Comparison of ENCODE assay signal across 1 cellular context in the genomic region with DNA sequence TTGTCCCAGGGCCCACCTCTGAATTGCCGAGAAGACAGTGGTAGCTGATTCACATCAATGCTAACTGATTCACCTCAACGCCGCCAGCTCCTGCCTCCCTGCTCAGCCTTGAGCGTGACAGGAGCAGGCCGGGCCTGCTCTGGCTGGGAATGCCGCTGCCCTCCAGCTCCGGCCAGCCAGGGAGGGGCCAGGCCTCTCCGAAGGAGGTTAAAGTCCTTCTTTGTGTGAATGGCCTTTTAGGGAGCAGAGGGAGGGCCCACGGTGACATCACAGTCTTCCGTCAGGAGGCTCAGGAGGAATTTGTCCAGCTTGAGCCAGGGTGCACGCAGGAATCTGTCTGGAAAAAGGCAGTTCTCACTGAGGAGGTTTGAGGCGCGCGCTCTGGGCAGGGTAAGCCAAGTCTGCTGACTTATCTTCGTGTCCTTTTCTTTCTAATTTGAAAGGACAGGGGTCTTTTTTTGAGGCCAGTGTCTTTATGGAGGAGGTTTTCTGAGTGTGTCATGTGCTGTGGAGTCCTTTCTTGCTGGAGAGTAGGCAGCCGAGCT.
TF ChIP-seq lines count a peak whose summit lies in the region.

No MANE protein-coding gene starts in this region.

TF ChIP-seq in HepG2, 621 proteins besides CTCF, POLR2A, EP300 and RAD21 (continued from another document and continues in another):
- TF ChIP-seq, protein P1, sequence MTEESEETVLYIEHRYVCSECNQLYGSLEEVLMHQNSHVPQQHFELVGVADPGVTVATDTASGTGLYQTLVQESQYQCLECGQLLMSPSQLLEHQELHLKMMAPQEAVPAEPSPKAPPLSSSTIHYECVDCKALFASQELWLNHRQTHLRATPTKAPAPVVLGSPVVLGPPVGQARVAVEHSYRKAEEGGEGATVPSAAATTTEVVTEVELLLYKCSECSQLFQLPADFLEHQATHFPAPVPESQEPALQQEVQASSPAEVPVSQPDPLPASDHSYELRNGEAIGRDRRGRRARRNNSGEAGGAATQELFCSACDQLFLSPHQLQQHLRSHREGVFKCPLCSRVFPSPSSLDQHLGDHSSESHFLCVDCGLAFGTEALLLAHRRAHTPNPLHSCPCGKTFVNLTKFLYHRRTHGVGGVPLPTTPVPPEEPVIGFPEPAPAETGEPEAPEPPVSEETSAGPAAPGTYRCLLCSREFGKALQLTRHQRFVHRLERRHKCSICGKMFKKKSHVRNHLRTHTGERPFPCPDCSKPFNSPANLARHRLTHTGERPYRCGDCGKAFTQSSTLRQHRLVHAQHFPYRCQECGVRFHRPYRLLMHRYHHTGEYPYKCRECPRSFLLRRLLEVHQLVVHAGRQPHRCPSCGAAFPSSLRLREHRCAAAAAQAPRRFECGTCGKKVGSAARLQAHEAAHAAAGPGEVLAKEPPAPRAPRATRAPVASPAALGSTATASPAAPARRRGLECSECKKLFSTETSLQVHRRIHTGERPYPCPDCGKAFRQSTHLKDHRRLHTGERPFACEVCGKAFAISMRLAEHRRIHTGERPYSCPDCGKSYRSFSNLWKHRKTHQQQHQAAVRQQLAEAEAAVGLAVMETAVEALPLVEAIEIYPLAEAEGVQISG (CRISPR knock-in tag; IDR thresholded peaks at IDR 0.05): peak; percentile 64
- TF ChIP-seq, protein P2, sequence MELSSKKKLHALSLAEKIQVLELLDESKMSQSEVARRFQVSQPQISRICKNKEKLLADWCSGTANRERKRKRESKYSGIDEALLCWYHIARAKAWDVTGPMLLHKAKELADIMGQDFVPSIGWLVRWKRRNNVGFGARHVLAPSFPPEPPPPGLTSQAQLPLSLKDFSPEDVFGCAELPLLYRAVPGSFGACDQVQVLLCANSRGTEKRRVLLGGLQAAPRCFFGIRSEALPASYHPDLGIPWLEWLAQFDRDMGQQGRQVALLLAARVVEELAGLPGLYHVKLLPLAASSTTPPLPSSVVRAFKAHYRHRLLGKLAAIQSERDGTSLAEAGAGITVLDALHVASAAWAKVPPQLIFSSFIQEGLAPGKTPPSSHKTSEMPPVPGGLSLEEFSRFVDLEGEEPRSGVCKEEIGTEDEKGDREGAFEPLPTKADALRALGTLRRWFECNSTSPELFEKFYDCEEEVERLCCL (CRISPR knock-in tag; IDR thresholded peaks at IDR 0.05; ENCODE audit: borderline replicate concordance): no peak
- TF ChIP-seq NR3C1 (CRISPR knock-in tag; IDR thresholded peaks at IDR 0.05): no peak
- peak; percentile 94 for TF ChIP-seq ZFX (CRISPR knock-in tag; IDR thresholded peaks at IDR 0.05; ENCODE audit: low read depth)
- TF ChIP-seq ETV5 (CRISPR knock-in tag; IDR thresholded peaks at IDR 0.05; ENCODE audit: borderline replicate concordance): peak; percentile 57; the same call in 1 of the 2 replicates
- TF ChIP-seq GABPB1 (CRISPR knock-in tag; IDR thresholded peaks at IDR 0.05): peak; percentile 46; the same call in 1 of the 2 replicates
- TF ChIP-seq, protein P3, sequence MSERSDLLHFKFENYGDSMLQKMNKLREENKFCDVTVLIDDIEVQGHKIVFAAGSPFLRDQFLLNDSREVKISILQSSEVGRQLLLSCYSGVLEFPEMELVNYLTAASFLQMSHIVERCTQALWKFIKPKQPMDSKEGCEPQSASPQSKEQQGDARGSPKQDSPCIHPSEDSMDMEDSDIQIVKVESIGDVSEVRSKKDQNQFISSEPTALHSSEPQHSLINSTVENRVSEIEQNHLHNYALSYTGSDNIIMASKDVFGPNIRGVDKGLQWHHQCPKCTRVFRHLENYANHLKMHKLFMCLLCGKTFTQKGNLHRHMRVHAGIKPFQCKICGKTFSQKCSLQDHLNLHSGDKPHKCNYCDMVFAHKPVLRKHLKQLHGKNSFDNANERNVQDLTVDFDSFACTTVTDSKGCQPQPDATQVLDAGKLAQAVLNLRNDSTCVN (CRISPR knock-in tag; IDR thresholded peaks at IDR 0.05; ENCODE audit: borderline replicate concordance): peak; percentile 65; the same call in 1 of the 2 replicates
- TF ChIP-seq SMC3 (IDR thresholded peaks at IDR 0.05; ENCODE audit: low read length): no peak
- TF ChIP-seq ZNF264 (CRISPR knock-in tag; IDR thresholded peaks at IDR 0.05): peak; percentile 86
- TF ChIP-seq ZNF510 (CRISPR knock-in tag; IDR thresholded peaks at IDR 0.05; ENCODE audit: low read depth): no peak
- TF ChIP-seq ZNF496 (CRISPR knock-in tag; IDR thresholded peaks at IDR 0.05; ENCODE audit: insufficient replicate concordance): no peak
- peak; percentile 37; the same call in 1 of the 2 replicates for TF ChIP-seq MEIS1 (CRISPR knock-in tag; IDR thresholded peaks at IDR 0.05; ENCODE audit: borderline replicate concordance)
- TF ChIP-seq POLR2G (IDR thresholded peaks at IDR 0.05; ENCODE audit: low read depth, low read length): peak; percentile 60
- TF ChIP-seq, protein P4, sequence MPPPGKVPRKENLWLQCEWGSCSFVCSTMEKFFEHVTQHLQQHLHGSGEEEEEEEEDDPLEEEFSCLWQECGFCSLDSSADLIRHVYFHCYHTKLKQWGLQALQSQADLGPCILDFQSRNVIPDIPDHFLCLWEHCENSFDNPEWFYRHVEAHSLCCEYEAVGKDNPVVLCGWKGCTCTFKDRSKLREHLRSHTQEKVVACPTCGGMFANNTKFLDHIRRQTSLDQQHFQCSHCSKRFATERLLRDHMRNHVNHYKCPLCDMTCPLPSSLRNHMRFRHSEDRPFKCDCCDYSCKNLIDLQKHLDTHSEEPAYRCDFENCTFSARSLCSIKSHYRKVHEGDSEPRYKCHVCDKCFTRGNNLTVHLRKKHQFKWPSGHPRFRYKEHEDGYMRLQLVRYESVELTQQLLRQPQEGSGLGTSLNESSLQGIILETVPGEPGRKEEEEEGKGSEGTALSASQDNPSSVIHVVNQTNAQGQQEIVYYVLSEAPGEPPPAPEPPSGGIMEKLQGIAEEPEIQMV (CRISPR knock-in tag; IDR thresholded peaks at IDR 0.05; ENCODE audit: low read depth): no peak
- TF ChIP-seq FOXC1 (CRISPR knock-in tag; IDR thresholded peaks at IDR 0.05; ENCODE audit: borderline replicate concordance): peak; percentile 53; the same call in 1 of the 2 replicates
- no peak for TF ChIP-seq ZSCAN12 (CRISPR knock-in tag; IDR thresholded peaks at IDR 0.05)
- no peak for TF ChIP-seq FLYWCH1 (CRISPR knock-in tag; IDR thresholded peaks at IDR 0.05)
- TF ChIP-seq PCBP1 (IDR thresholded peaks at IDR 0.05; ENCODE audit: borderline replicate concordance, low read depth, low read length): no peak
- TF ChIP-seq, protein P5, sequence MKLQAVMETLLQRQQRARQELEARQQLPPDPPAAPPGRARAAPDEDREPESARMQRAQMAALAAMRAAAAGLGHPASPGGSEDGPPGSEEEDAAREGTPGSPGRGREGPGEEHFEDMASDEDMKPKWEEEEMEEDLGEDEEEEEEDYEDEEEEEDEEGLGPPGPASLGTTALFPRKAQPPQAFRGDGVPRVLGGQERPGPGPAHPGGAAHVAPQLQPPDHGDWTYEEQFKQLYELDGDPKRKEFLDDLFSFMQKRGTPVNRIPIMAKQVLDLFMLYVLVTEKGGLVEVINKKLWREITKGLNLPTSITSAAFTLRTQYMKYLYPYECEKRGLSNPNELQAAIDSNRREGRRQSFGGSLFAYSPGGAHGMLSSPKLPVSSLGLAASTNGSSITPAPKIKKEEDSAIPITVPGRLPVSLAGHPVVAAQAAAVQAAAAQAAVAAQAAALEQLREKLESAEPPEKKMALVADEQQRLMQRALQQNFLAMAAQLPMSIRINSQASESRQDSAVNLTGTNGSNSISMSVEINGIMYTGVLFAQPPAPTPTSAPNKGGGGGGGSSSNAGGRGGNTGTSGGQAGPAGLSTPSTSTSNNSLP (IDR thresholded peaks at IDR 0.05; ENCODE audit: low read depth, low read length): 0 out of 2 replicates have a peak, but pooled peaks have one; percentile 61
- peak; percentile 78 for TF ChIP-seq ELF3 (CRISPR knock-in tag; IDR thresholded peaks at IDR 0.05)
- TF ChIP-seq TBP (CRISPR knock-in tag; IDR thresholded peaks at IDR 0.05): no peak
- peak; percentile 44; the same call in 1 of the 2 replicates for TF ChIP-seq GATAD1 (CRISPR knock-in tag; IDR thresholded peaks at IDR 0.05)
- TF ChIP-seq KAT8 (CRISPR knock-in tag; IDR thresholded peaks at IDR 0.05): peak; percentile 72
- TF ChIP-seq YEATS2 (CRISPR knock-in tag; IDR thresholded peaks at IDR 0.05; ENCODE audit: borderline replicate concordance): no peak
- peak; percentile 15; the same call in 1 of the 2 replicates for TF ChIP-seq ZMAT3 (CRISPR knock-in tag; conservative IDR thresholded peaks at IDR 0.05)
- TF ChIP-seq MED1 (CRISPR knock-in tag; IDR thresholded peaks at IDR 0.05): peak; percentile 83
- 0 out of 2 replicates have a peak, but pooled peaks have one; percentile 18 for TF ChIP-seq ZNF263 (CRISPR knock-in tag; IDR thresholded peaks at IDR 0.05)
- no peak for TF ChIP-seq ZNF772 (CRISPR knock-in tag; IDR thresholded peaks at IDR 0.05)
- TF ChIP-seq BHLHE40 (IDR thresholded peaks at IDR 0.05; ENCODE audit: low read length): no peak
- TF ChIP-seq ZBTB21 (CRISPR knock-in tag; IDR thresholded peaks at IDR 0.05): peak; percentile 76; the same call in 1 of the 2 replicates
- TF ChIP-seq ZNF839 (CRISPR knock-in tag; IDR thresholded peaks at IDR 0.05; ENCODE audit: borderline replicate concordance): no peak
- no peak for TF ChIP-seq ZNF564 (CRISPR knock-in tag; IDR thresholded peaks at IDR 0.05)
- TF ChIP-seq, protein P6, sequence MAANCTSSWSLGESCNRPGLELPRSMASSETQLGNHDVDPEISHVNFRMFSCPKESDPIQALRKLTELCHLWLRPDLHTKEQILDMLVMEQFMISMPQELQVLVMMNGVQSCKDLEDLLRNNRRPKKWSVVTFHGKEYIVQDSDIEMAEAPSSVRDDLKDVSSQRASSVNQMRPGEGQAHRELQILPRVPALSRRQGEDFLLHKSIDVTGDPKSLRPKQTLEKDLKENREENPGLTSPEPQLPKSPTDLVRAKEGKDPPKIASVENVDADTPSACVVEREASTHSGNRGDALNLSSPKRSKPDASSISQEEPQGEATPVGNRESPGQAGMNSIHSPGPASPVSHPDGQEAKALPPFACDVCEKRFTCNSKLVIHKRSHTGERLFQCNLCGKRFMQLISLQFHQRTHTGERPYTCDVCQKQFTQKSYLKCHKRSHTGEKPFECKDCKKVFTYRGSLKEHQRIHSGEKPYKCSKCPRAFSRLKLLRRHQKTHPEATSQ (CRISPR knock-in tag; IDR thresholded peaks at IDR 0.05; ENCODE audit: borderline replicate concordance): no peak
- TF ChIP-seq, protein P7, sequence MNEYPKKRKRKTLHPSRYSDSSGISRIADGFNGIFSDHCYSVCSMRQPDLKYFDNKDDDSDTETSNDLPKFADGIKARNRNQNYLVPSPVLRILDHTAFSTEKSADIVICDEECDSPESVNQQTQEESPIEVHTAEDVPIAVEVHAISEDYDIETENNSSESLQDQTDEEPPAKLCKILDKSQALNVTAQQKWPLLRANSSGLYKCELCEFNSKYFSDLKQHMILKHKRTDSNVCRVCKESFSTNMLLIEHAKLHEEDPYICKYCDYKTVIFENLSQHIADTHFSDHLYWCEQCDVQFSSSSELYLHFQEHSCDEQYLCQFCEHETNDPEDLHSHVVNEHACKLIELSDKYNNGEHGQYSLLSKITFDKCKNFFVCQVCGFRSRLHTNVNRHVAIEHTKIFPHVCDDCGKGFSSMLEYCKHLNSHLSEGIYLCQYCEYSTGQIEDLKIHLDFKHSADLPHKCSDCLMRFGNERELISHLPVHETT (CRISPR knock-in tag; conservative IDR thresholded peaks at IDR 0.05): peak; percentile 54; the same call in 1 of the 2 replicates
- peak; percentile 90 for TF ChIP-seq SPEN (CRISPR knock-in tag; IDR thresholded peaks at IDR 0.05; ENCODE audit: low read depth)
- TF ChIP-seq HES4 (CRISPR knock-in tag; IDR thresholded peaks at IDR 0.05; ENCODE audit: borderline replicate concordance): no peak
- no peak for TF ChIP-seq HMG20B (CRISPR knock-in tag; conservative IDR thresholded peaks at IDR 0.05)
- TF ChIP-seq ZFP82 (CRISPR knock-in tag; IDR thresholded peaks at IDR 0.05; ENCODE audit: borderline replicate concordance): no peak
- TF ChIP-seq IKZF4 (CRISPR knock-in tag; IDR thresholded peaks at IDR 0.05; ENCODE audit: borderline replicate concordance, low read depth, not compliant biosample characterization): no peak
- TF ChIP-seq, protein P8, sequence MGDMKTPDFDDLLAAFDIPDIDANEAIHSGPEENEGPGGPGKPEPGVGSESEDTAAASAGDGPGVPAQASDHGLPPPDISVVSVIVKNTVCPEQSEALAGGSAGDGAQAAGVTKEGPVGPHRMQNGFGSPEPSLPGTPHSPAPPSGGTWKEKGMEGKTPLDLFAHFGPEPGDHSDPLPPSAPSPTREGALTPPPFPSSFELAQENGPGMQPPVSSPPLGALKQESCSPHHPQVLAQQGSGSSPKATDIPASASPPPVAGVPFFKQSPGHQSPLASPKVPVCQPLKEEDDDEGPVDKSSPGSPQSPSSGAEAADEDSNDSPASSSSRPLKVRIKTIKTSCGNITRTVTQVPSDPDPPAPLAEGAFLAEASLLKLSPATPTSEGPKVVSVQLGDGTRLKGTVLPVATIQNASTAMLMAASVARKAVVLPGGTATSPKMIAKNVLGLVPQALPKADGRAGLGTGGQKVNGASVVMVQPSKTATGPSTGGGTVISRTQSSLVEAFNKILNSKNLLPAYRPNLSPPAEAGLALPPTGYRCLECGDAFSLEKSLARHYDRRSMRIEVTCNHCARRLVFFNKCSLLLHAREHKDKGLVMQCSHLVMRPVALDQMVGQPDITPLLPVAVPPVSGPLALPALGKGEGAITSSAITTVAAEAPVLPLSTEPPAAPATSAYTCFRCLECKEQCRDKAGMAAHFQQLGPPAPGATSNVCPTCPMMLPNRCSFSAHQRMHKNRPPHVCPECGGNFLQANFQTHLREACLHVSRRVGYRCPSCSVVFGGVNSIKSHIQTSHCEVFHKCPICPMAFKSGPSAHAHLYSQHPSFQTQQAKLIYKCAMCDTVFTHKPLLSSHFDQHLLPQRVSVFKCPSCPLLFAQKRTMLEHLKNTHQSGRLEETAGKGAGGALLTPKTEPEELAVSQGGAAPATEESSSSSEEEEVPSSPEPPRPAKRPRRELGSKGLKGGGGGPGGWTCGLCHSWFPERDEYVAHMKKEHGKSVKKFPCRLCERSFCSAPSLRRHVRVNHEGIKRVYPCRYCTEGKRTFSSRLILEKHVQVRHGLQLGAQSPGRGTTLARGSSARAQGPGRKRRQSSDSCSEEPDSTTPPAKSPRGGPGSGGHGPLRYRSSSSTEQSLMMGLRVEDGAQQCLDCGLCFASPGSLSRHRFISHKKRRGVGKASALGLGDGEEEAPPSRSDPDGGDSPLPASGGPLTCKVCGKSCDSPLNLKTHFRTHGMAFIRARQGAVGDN (CRISPR knock-in tag; IDR thresholded peaks at IDR 0.05): peak; percentile 95
- TF ChIP-seq ZSCAN30 (CRISPR knock-in tag; IDR thresholded peaks at IDR 0.05): no peak
- no peak for TF ChIP-seq IRX3 (CRISPR knock-in tag; IDR thresholded peaks at IDR 0.05; ENCODE audit: borderline replicate concordance, low read depth)
- TF ChIP-seq ZNF781 (CRISPR knock-in tag; IDR thresholded peaks at IDR 0.05; ENCODE audit: borderline replicate concordance, not compliant biosample characterization): no peak
- peak; percentile 41; the same call in 1 of the 2 replicates for TF ChIP-seq FOXK1 (CRISPR knock-in tag; IDR thresholded peaks at IDR 0.05; ENCODE audit: borderline replicate concordance, low read depth)
- no peak for TF ChIP-seq ZZZ3 (CRISPR knock-in tag; IDR thresholded peaks at IDR 0.05; ENCODE audit: borderline replicate concordance)
- no peak for TF ChIP-seq CBX2 (IDR thresholded peaks at IDR 0.05; ENCODE audit: low read depth, low read length)
- TF ChIP-seq CBX2 (CRISPR knock-in tag; IDR thresholded peaks at IDR 0.05; ENCODE audit: low read depth): no peak
